Comparison of ENCODE assay signal across 9 cellular contexts in the genomic region with DNA sequence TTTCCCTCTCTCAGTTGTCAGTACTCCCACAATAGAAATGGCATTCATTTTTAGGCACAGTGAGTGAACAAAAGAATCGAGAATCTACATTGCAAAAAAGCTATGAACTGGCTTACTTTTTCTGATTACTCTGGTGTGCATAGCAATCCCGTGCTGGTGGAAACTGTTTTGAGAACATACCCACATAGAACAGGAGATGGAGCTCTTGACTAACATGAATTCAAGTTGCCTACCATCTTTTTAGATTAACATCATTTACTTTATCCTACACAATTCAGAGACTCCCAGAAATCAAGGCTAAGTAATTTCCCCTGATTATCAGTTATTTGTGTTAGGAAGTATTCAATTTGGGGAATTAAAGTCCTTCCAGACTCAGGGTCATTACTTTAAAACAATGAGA.
DNase-seq lines count a peak whose midpoint lies in the region; ATAC-seq and TF ChIP-seq lines count a peak whose summit lies in the region.
"Had no signal": no experiment of that assay in that cellular context is flagged by ENCODE, and none has a peak within 500 bp of the region (broad histone marks: within the 10 kb centered on the region; RNA-seq: fewer than 3 reads in every experiment).

No MANE protein-coding gene starts in this region.

- TF ChIP-seq CTCF in thyroid gland (IDR thresholded peaks at IDR 0.05): peak in 4 of 6 experiments; percentile 20 to 56 (median 48)

- no peak overlapping the region for H3K27ac Mint-ChIP-seq in activated T-helper 1 cell treated with anti-CD3 and anti-CD28 coated beads, Interleukin-12 subunit alpha, Interleukin-12 subunit beta, Interleukin-2, Interleukin-4 antibody, amounts not matched to agents 30 ng/mL and 10 ng/mL and 1 ng/mL, durations not matched to agents 14 hours and 24 hours and 36 hours

- H3K27ac ChIP-seq in thyroid gland: no peak overlapping the region
- H3K27ac ChIP-seq: skin epidermis had no signal

- no peaks in the 10 kb centered on the region for H3K4me1 ChIP-seq in thyroid gland

- no peaks in the 10 kb centered on the region for H3K36me3 ChIP-seq in thyroid gland

- TF ChIP-seq POLR2A in thyroid gland (IDR thresholded peaks at IDR 0.05): no peak

- H3K36me3 Mint-ChIP-seq in activated T-helper 1 cell treated with anti-CD3 and anti-CD28 coated beads, Interleukin-12 subunit alpha, Interleukin-12 subunit beta, Interleukin-2, Interleukin-4 antibody, amounts not matched to agents 30 ng/mL and 10 ng/mL and 1 ng/mL, durations not matched to agents 14 hours and 24 hours and 36 hours (ENCODE audit: low read depth): no peaks in the 10 kb centered on the region

- intact Hi-C loops in thyroid gland (cut with DNase I): loop anchor here (10.0 kb wide), 1 partner anchor 729 kb away; no protein-coding TSS in a partner anchor
- intact Hi-C loops in activated T-helper 1 cell treated with anti-CD3 and anti-CD28 coated beads, Interleukin-12 subunit alpha, Interleukin-12 subunit beta, Interleukin-2, Interleukin-4 antibody, amounts not matched to agents 30 ng/mL and 10 ng/mL and 1 ng/mL, durations not matched to agents 14 hours and 24 hours and 36 hours (cut with micrococcal nuclease): no loop called here

- no peaks in the 10 kb centered on the region for H3K27me3 ChIP-seq in thyroid gland

- DNase-seq in EL (peak; percentile 31), HT-29 (ENCODE audit: low spot score) (peak; percentile 15), globus pallidus (ENCODE audit: low spot score) (peak; percentile 45), thyroid gland (no peak)
- no peak for DNase-seq in stimulated activated CD8-positive, alpha-beta memory T cell treated with anti-CD3 and anti-CD28 coated beads, Interleukin-4, amount 100 ng/mL, for 48 hours
- no peak for DNase-seq in activated T-helper 1 cell treated with anti-CD3 and anti-CD28 coated beads, Interleukin-12 subunit alpha, Interleukin-12 subunit beta, Interleukin-2, Interleukin-4 antibody, amounts not matched to agents 30 ng/mL and 10 ng/mL and 1 ng/mL, durations not matched to agents 14 hours and 24 hours and 36 hours (ENCODE audit: low spot score)

- no peak overlapping the region for H3K4me3 Mint-ChIP-seq in activated T-helper 1 cell treated with anti-CD3 and anti-CD28 coated beads, Interleukin-12 subunit alpha, Interleukin-12 subunit beta, Interleukin-2, Interleukin-4 antibody, amounts not matched to agents 30 ng/mL and 10 ng/mL and 1 ng/mL, durations not matched to agents 14 hours and 24 hours and 36 hours

- no peaks in the 10 kb centered on the region for H3K9me3 Mint-ChIP-seq in activated T-helper 1 cell treated with anti-CD3 and anti-CD28 coated beads, Interleukin-12 subunit alpha, Interleukin-12 subunit beta, Interleukin-2, Interleukin-4 antibody, amounts not matched to agents 30 ng/mL and 10 ng/mL and 1 ng/mL, durations not matched to agents 14 hours and 24 hours and 36 hours

- H3K4me1 Mint-ChIP-seq in activated T-helper 1 cell treated with anti-CD3 and anti-CD28 coated beads, Interleukin-12 subunit alpha, Interleukin-12 subunit beta, Interleukin-2, Interleukin-4 antibody, amounts not matched to agents 30 ng/mL and 10 ng/mL and 1 ng/mL, durations not matched to agents 14 hours and 24 hours and 36 hours (ENCODE audit: low read depth): no peaks in the 10 kb centered on the region

- H3K27me3 Mint-ChIP-seq in activated T-helper 1 cell treated with anti-CD3 and anti-CD28 coated beads, Interleukin-12 subunit alpha, Interleukin-12 subunit beta, Interleukin-2, Interleukin-4 antibody, amounts not matched to agents 30 ng/mL and 10 ng/mL and 1 ng/mL, durations not matched to agents 14 hours and 24 hours and 36 hours (ENCODE audit: insufficient read depth): no peaks in the 10 kb centered on the region

- H3K4me3 ChIP-seq in thyroid gland (replicated peaks in 1 of 3): no peak overlapping the region
- H3K4me3 ChIP-seq: skin epidermis had no signal

- WGBS in thyroid gland, 2 donors: 17 to 20% methylated on average over 2 of the region's 2 CpGs

- H3K9me3 ChIP-seq in thyroid gland: no peaks in the 10 kb centered on the region

- ATAC-seq in SK-N-SH treated with all-trans-retinoic acid at 6 μM for 48 hours (peak; percentile 95), GM18498 (IDR thresholded peaks at IDR 0.05; ENCODE audit: unreplicated experiment) (no peak)

TF ChIP-seq in SK-N-SH treated with all-trans-retinoic acid at 6 μM for 48 hours, 23 proteins besides CTCF, POLR2A, EP300 and RAD21:
- TF ChIP-seq SNAI2 (CRISPR knock-in tag; IDR thresholded peaks at IDR 0.05): no peak
- no peak for TF ChIP-seq GLIS3 (CRISPR knock-in tag; IDR thresholded peaks at IDR 0.05)
- TF ChIP-seq, protein P1, sequence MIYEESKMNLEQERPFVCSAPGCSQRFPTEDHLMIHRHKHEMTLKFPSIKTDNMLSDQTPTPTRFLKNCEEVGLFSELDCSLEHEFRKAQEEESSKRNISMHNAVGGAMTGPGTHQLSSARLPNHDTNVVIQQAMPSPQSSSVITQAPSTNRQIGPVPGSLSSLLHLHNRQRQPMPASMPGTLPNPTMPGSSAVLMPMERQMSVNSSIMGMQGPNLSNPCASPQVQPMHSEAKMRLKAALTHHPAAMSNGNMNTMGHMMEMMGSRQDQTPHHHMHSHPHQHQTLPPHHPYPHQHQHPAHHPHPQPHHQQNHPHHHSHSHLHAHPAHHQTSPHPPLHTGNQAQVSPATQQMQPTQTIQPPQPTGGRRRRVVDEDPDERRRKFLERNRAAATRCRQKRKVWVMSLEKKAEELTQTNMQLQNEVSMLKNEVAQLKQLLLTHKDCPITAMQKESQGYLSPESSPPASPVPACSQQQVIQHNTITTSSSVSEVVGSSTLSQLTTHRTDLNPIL (CRISPR knock-in tag; IDR thresholded peaks at IDR 0.05; ENCODE audit: low read depth): no peak
- TF ChIP-seq ESRRG (CRISPR knock-in tag; IDR thresholded peaks at IDR 0.05): no peak
- TF ChIP-seq RARB (CRISPR knock-in tag; IDR thresholded peaks at IDR 0.05): no peak
- TF ChIP-seq, protein P2, sequence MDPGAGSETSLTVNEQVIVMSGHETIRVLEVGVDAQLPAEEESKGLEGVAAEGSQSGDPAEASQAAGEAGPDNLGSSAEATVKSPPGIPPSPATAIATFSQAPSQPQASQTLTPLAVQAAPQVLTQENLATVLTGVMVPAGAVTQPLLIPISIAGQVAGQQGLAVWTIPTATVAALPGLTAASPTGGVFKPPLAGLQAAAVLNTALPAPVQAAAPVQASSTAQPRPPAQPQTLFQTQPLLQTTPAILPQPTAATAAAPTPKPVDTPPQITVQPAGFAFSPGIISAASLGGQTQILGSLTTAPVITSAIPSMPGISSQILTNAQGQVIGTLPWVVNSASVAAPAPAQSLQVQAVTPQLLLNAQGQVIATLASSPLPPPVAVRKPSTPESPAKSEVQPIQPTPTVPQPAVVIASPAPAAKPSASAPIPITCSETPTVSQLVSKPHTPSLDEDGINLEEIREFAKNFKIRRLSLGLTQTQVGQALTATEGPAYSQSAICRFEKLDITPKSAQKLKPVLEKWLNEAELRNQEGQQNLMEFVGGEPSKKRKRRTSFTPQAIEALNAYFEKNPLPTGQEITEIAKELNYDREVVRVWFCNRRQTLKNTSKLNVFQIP (CRISPR knock-in tag; IDR thresholded peaks at IDR 0.05; ENCODE audit: borderline replicate concordance, low read depth): no peak
- TF ChIP-seq TOX (CRISPR knock-in tag; IDR thresholded peaks at IDR 0.05; ENCODE audit: borderline replicate concordance): no peak
- no peak for TF ChIP-seq ARNTL (CRISPR knock-in tag; IDR thresholded peaks at IDR 0.05; ENCODE audit: borderline replicate concordance, low read depth)
- TF ChIP-seq CSDC2 (CRISPR knock-in tag; IDR thresholded peaks at IDR 0.05): no peak
- TF ChIP-seq ZNF70 (CRISPR knock-in tag; IDR thresholded peaks at IDR 0.05): no peak
- no peak for TF ChIP-seq ZNF8 (CRISPR knock-in tag; IDR thresholded peaks at IDR 0.05)
- no peak for TF ChIP-seq ZFP3 (CRISPR knock-in tag; IDR thresholded peaks at IDR 0.05)
- TF ChIP-seq ZFP30 (CRISPR knock-in tag; IDR thresholded peaks at IDR 0.05): no peak
- no peak for TF ChIP-seq ZNF565 (CRISPR knock-in tag; conservative IDR thresholded peaks at IDR 0.05; ENCODE audit: low read depth)
- TF ChIP-seq BACH2 (CRISPR knock-in tag; IDR thresholded peaks at IDR 0.05; ENCODE audit: borderline replicate concordance): no peak
- TF ChIP-seq, protein P3, sequence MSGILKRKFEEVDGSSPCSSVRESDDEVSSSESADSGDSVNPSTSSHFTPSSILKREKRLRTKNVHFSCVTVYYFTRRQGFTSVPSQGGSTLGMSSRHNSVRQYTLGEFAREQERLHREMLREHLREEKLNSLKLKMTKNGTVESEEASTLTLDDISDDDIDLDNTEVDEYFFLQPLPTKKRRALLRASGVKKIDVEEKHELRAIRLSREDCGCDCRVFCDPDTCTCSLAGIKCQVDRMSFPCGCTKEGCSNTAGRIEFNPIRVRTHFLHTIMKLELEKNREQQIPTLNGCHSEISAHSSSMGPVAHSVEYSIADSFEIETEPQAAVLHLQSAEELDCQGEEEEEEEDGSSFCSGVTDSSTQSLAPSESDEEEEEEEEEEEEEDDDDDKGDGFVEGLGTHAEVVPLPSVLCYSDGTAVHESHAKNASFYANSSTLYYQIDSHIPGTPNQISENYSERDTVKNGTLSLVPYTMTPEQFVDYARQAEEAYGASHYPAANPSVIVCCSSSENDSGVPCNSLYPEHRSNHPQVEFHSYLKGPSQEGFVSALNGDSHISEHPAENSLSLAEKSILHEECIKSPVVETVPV (CRISPR knock-in tag; IDR thresholded peaks at IDR 0.05): no peak

Comparison
In these comparisons a context has a peak if more than half of its experiments do, and no peak if none do; other contexts are left out.
1. DNase-seq: peak in EL (single experiment), HT-29 (single experiment) and globus pallidus (single experiment); none in thyroid gland (0 of 2), stimulated activated CD8-positive, alpha-beta memory T cell treated with anti-CD3 and anti-CD28 coated beads, Interleukin-4, amount 100 ng/mL, for 48 hours (single experiment) and activated T-helper 1 cell treated with anti-CD3 and anti-CD28 coated beads, Interleukin-12 subunit alpha, Interleukin-12 subunit beta, Interleukin-2, Interleukin-4 antibody, amounts not matched to agents 30 ng/mL and 10 ng/mL and 1 ng/mL, durations not matched to agents 14 hours and 24 hours and 36 hours (single experiment).